ENCODE assay signal across 8 cellular contexts in genomic region chr17:79388556-79389295, GRCh38.
DNase-seq lines count a peak whose midpoint lies in the region; ATAC-seq and TF ChIP-seq lines count a peak whose summit lies in the region.

No MANE protein-coding gene starts in this region.

- no peak overlapping the region for H3K27ac Mint-ChIP-seq in stimulated activated memory B cell treated with anti-CD40 and anti-IgM and Interleukin-4, amounts not matched to agents 10 μg/mL and 1 μg/mL and 100 μg/mL, for 72 hours

- H3K9me3 Mint-ChIP-seq in stimulated activated memory B cell treated with anti-CD40 and anti-IgM and Interleukin-4, amounts not matched to agents 10 μg/mL and 1 μg/mL and 100 μg/mL, for 72 hours, result no peaks in the 10 kb centered on the region

- no peak overlapping the region for H3K4me3 ChIP-seq in WI38 (ENCODE audit: low read depth, low read length)

- H3K4me3 Mint-ChIP-seq in stimulated activated memory B cell treated with anti-CD40 and anti-IgM and Interleukin-4, amounts not matched to agents 10 μg/mL and 1 μg/mL and 100 μg/mL, for 72 hours, result no peak overlapping the region

- DNase-seq in EL, result peak; percentile 32
- peak; percentile 40 for DNase-seq in NCI-H1694 treated with DMSO at 0.1 percent for 48 hours (lab: John Stamatoyannopoulos, UW)
- peak; percentile 40 for DNase-seq in left cardiac atrium
- DNase-seq in midbrain (lab: John Stamatoyannopoulos, UW), result no peak

- H3K27ac ChIP-seq in 22Rv1, result no peak overlapping the region

- H3K4me1 Mint-ChIP-seq in stimulated activated memory B cell treated with anti-CD40 and anti-IgM and Interleukin-4, amounts not matched to agents 10 μg/mL and 1 μg/mL and 100 μg/mL, for 72 hours, result peaks cover 21% of the 10 kb centered on the region

- intact Hi-C loops in left cardiac atrium (cut with DNase I), result no loop called here

- H3K27me3 Mint-ChIP-seq in stimulated activated memory B cell treated with anti-CD40 and anti-IgM and Interleukin-4, amounts not matched to agents 10 μg/mL and 1 μg/mL and 100 μg/mL, for 72 hours, result peaks cover 36% of the 10 kb centered on the region

- ATAC-seq in left cardiac atrium (peak; percentile 53 to 60), GM18519 (IDR thresholded peaks at IDR 0.05; ENCODE audit: low FRiP score, unreplicated experiment) (no peak)
- peak; percentile 73 for ATAC-seq in stimulated activated memory B cell treated with anti-CD40 and anti-IgM and Interleukin-4, amounts not matched to agents 10 μg/mL and 1 μg/mL and 100 μg/mL, for 72 hours

- peak; percentile 83 for TF ChIP-seq CTCF in 22Rv1 (IDR thresholded peaks at IDR 0.05)
- peak; percentile 66 for TF ChIP-seq CTCF in WI38 (IDR thresholded peaks at IDR 0.05; ENCODE audit: low read depth, low read length)

- H3K36me3 Mint-ChIP-seq in stimulated activated memory B cell treated with anti-CD40 and anti-IgM and Interleukin-4, amounts not matched to agents 10 μg/mL and 1 μg/mL and 100 μg/mL, for 72 hours, result no peaks in the 10 kb centered on the region
